1 cellular context compared by ENCODE assay signal in genomic region chr18:50446629-50447028, GRCh38.
TF ChIP-seq lines count a peak whose summit lies in the region.

No MANE protein-coding gene starts in this region.

TF ChIP-seq in WTC11, 78 proteins besides CTCF, POLR2A, EP300 and RAD21 (continued from another document):
- no peak for TF ChIP-seq AR (CRISPR knock-in tag; IDR thresholded peaks at IDR 0.05)
- no peak for TF ChIP-seq MLX (CRISPR knock-in tag; IDR thresholded peaks at IDR 0.05)
- no peak for TF ChIP-seq PRRX2 (CRISPR knock-in tag; IDR thresholded peaks at IDR 0.05)
- no peak for TF ChIP-seq CDX4 (CRISPR knock-in tag; IDR thresholded peaks at IDR 0.05; ENCODE audit: borderline replicate concordance)
- TF ChIP-seq ZNF416 (CRISPR knock-in tag; IDR thresholded peaks at IDR 0.05) = no peak
- TF ChIP-seq ELF4 (CRISPR knock-in tag; IDR thresholded peaks at IDR 0.05; ENCODE audit: low read depth) = no peak
- TF ChIP-seq TEAD1 (CRISPR knock-in tag; IDR thresholded peaks at IDR 0.05) = no peak
- no peak for TF ChIP-seq MAX (CRISPR knock-in tag; IDR thresholded peaks at IDR 0.05)
- TF ChIP-seq FOXP4 (CRISPR knock-in tag; IDR thresholded peaks at IDR 0.05) = no peak
- no peak for TF ChIP-seq ZBTB21 (CRISPR knock-in tag; IDR thresholded peaks at IDR 0.05; ENCODE audit: borderline replicate concordance)
- no peak for TF ChIP-seq KAT7 (CRISPR knock-in tag; IDR thresholded peaks at IDR 0.05; ENCODE audit: borderline replicate concordance)
- TF ChIP-seq FOXP1 (CRISPR knock-in tag; IDR thresholded peaks at IDR 0.05; ENCODE audit: borderline replicate concordance) = no peak
- TF ChIP-seq EMX1 (CRISPR knock-in tag; IDR thresholded peaks at IDR 0.05) = no peak
- TF ChIP-seq RORB (CRISPR knock-in tag; IDR thresholded peaks at IDR 0.05) = no peak
- TF ChIP-seq CREM (CRISPR knock-in tag; IDR thresholded peaks at IDR 0.05) = no peak
